9 cellular contexts compared by ENCODE assay signal in genomic region chr21:43703068-43703880, GRCh38. TPM values are rescaled to one million over a fixed set of nuclear protein-coding genes. Genes with fewer than 3 reads are reported as not detected.
DNase-seq lines count a peak whose midpoint lies in the region; ATAC-seq and TF ChIP-seq lines count a peak whose summit lies in the region.
"Had no signal": no experiment of that assay in that cellular context is flagged by ENCODE, and none has a peak within 500 bp of the region (broad histone marks: within the 10 kb centered on the region; RNA-seq: fewer than 3 reads in every experiment).

No MANE protein-coding gene starts in this region.

- no peaks in the 10 kb centered on the region for H3K9me2 ChIP-seq in MM.1S (replicated peaks; ENCODE audit: insufficient read depth, low read length)

- no peak overlapping the region for H3K4me3 ChIP-seq in AG10803 (ENCODE audit: low read length)
- no peak overlapping the region; the same call in 1 of the 2 replicates for H3K4me3 ChIP-seq in MM.1S (ENCODE audit: low read length)
- no peak overlapping the region for H3K4me3 ChIP-seq in colonic mucosa

- H3K4me2 ChIP-seq in MM.1S (ENCODE audit: low read depth, low read length) = peak overlapping the region; percentile 27; the same call in 1 of the 2 replicates

- H3K9me3 ChIP-seq in MM.1S (replicated peaks; ENCODE audit: insufficient read depth, low read length) (no peaks in the 10 kb centered on the region), colonic mucosa (no peaks in the 10 kb centered on the region)
- H3K9me3 ChIP-seq: upper lobe of left lung had no signal

- no peak for ATAC-seq in GM21528 (IDR thresholded peaks at IDR 0.05; ENCODE audit: low FRiP score, unreplicated experiment)

- H4K20me1 ChIP-seq in MM.1S (ENCODE audit: insufficient read depth, low read length) = no peaks in the 10 kb centered on the region

- TF ChIP-seq CTCF in AG10803 (conservative IDR thresholded peaks at IDR 0.05; ENCODE audit: low read length) (no peak), MM.1S (IDR thresholded peaks at IDR 0.05; ENCODE audit: low read length) (no peak), colonic mucosa (IDR thresholded peaks at IDR 0.05) (no peak)

- peak; percentile 92 for DNase-seq in AG10803 (ENCODE audit: low read depth)
- DNase-seq in MM.1S = peak; percentile 44
- peak; percentile 68 for DNase-seq in colonic mucosa
- peak; percentile 76 for DNase-seq in mucosa of gallbladder (ENCODE audit: low spot score)
- DNase-seq in NCI-H2171 treated with DMSO at 0.1 percent for 48 hours (lab: John Stamatoyannopoulos, UW) = no peak
- DNase-seq in NCI-H774 (lab: John Stamatoyannopoulos, UW) = no peak
- no peak for DNase-seq in SW480 (ENCODE audit: low spot score)

- intact Hi-C loops in colonic mucosa (cut with DNase I) = no loop called here

- no peaks in the 10 kb centered on the region for H3K36me3 ChIP-seq in MM.1S (replicated peaks; ENCODE audit: insufficient read depth, low read length)
- H3K36me3 ChIP-seq in colonic mucosa = no peaks in the 10 kb centered on the region
- H3K36me3 ChIP-seq: upper lobe of left lung had no signal

- H3F3A ChIP-seq in MM.1S (ENCODE audit: insufficient read depth, low read length) = peaks cover 17% of the 10 kb centered on the region

- no peak overlapping the region for H3K9ac ChIP-seq in MM.1S (ENCODE audit: low read length)
- no peak overlapping the region for H3K9ac ChIP-seq in colonic mucosa (ENCODE audit: low read depth in 2 of 2, low read length in 2 of 2)

- H3K4me1 ChIP-seq in MM.1S (ENCODE audit: low read length) (peaks cover 16% of the 10 kb centered on the region), colonic mucosa (no peaks in the 10 kb centered on the region)

- H3K27ac ChIP-seq in MM.1S (ENCODE audit: low read length) = no peak overlapping the region
- H3K27ac ChIP-seq in colonic mucosa = no peak overlapping the region
- H3K27ac ChIP-seq: upper lobe of left lung had no signal

- H3K27me3 ChIP-seq in MM.1S (replicated peaks; ENCODE audit: insufficient read depth, low read length) = no peaks in the 10 kb centered on the region
- H3K27me3 ChIP-seq in colonic mucosa = no peaks in the 10 kb centered on the region
- H3K27me3 ChIP-seq: upper lobe of left lung had no signal

- no peak overlapping the region for H2AFZ ChIP-seq in MM.1S (ENCODE audit: low read length)

- no peaks in the 10 kb centered on the region for H3K79me2 ChIP-seq in MM.1S (ENCODE audit: low read length)

RNA-seq across cellular contexts. Expression of gene PDXK, which starts 15.7 kb away (rescaled TPM):
- total RNA-seq in colonic mucosa (100 to 1,000 TPM; 155 to 188 TPM), mucosa of gallbladder (188 TPM)

RNA-seq across cellular contexts. Expression of gene RRP1B, which starts 43.9 kb away (rescaled TPM):
- total RNA-seq in colonic mucosa (10 to 100 TPM; 11.0 to 22.1 TPM), mucosa of gallbladder (16.5 TPM)

RNA-seq across cellular contexts. Expression of gene HSF2BP, which starts 44.0 kb away (rescaled TPM):
- under 1 TPM in 1 of 2 donors, not detected in 1; 0.45 TPM for total RNA-seq in colonic mucosa
- total RNA-seq in mucosa of gallbladder = 0.26 TPM

Comparison
In these comparisons a context has a peak if more than half of its experiments do, and no peak if none do; other contexts are left out.
1. DNase-seq: peak in AG10803 (single experiment), MM.1S (single experiment), colonic mucosa (single experiment) and mucosa of gallbladder (single experiment); none in NCI-H2171 treated with DMSO at 0.1 percent for 48 hours (single experiment), NCI-H774 (single experiment) and SW480 (single experiment).